In genomic region chr7:137634356-137634755, GRCh38 we compare ENCODE assay signal across 22 cellular contexts.
"Had no signal": no experiment of that assay in that cellular context is flagged by ENCODE, and none has a peak within 500 bp of the region (broad histone marks: within the 10 kb centered on the region; RNA-seq: fewer than 3 reads in every experiment).

No MANE protein-coding gene starts in this region.

- H3K27ac ChIP-seq: left lung, lower lobe of right lung, ovary, skin epidermis, suprapubic skin, thoracic aorta, tibial artery, upper lobe of right lung had no signal

- H3K4me3 ChIP-seq: left lung, lower lobe of right lung, mucosa of descending colon, ovary, skin epidermis, suprapubic skin, thoracic aorta, tibial artery, upper lobe of right lung had no signal

- H3K9me3 ChIP-seq: left lung, lower lobe of right lung, mucosa of descending colon, ovary, suprapubic skin, thoracic aorta, tibial artery, upper lobe of right lung had no signal

- DNase-seq: hippocampal formation; kidney glomerular epithelial cell; left colon; left lung; lower lobe of right lung; mesendoderm; mucosa of descending colon; naive thymus-derived CD4-positive, alpha-beta T cell; ovary; retina; right cardiac atrium; stimulated activated CD4-positive, alpha-beta T cell treated with anti-CD3 and anti-CD28 coated beads, Interleukin-12 subunit alpha, Interleukin-12 subunit beta, amount 100 ng/mL, for 4 hours; stimulated activated CD4-positive, alpha-beta T cell treated with anti-CD3 and anti-CD28 coated beads, Interleukin-15, amount 100 ng/mL, for 24 hours; stimulated activated CD4-positive, alpha-beta T cell treated with anti-CD3 and anti-CD28 coated beads, Interleukin-2, amount 100 ng/mL, for 24 hours; stimulated activated CD4-positive, alpha-beta T cell treated with anti-CD3 and anti-CD28 coated beads, Interleukin-4, amount 100 ng/mL, for 1 hour; stimulated activated naive CD4-positive, alpha-beta T cell; tibial artery; upper lobe of right lung had no signal

- ATAC-seq: left colon; left lung; lower lobe of right lung; mucosa of descending colon; naive thymus-derived CD4-positive, alpha-beta T cell; right cardiac atrium; sciatic nerve; upper lobe of right lung had no signal

- H3K27me3 ChIP-seq: left lung, ovary, suprapubic skin, tibial artery, upper lobe of right lung had no signal

- H3K36me3 ChIP-seq: left lung, lower lobe of right lung, ovary, suprapubic skin, thoracic aorta, tibial artery, upper lobe of right lung had no signal

- H3K4me1 ChIP-seq: left lung, lower lobe of right lung, suprapubic skin, tibial artery, upper lobe of right lung had no signal
